In genomic region chr9:14314929-14315753, GRCh38 we compare ENCODE assay signal across 8 cellular contexts. TPM values are rescaled to one million over a fixed set of nuclear protein-coding genes. Genes with fewer than 3 reads are reported as not detected.
A peak's percentile ranks its signal among the peaks of the same experiment; 100 is the strongest.
DNase-seq lines count a peak whose midpoint lies in the region; ATAC-seq and TF ChIP-seq lines count a peak whose summit lies in the region.

No MANE protein-coding gene starts in this region.

- H3K9ac ChIP-seq in skeletal muscle tissue (ENCODE audit: low read depth in 1 of 3, low read length in 3 of 3): peak overlapping the region; percentile 93 to 95 (median 93)

- H3K4me1 ChIP-seq in Peyer's patch (peaks cover 0 to 8% (median 3%) of the 10 kb centered on the region in 4 donors), skeletal muscle tissue (ENCODE audit: control insufficient read depth in 3 of 3, insufficient read depth in 3 of 3, low read length in 3 of 3) (peaks cover 14 to 41% (median 19%) of the 10 kb centered on the region in 3 donors)

- H3K9me3 ChIP-seq in Peyer's patch (no peaks in the 10 kb centered on the region), skeletal muscle tissue (ENCODE audit: control insufficient read depth in 3 of 3, low read length in 3 of 3) (no peaks in the 10 kb centered on the region)

- TF ChIP-seq CTCF in HL-60 (IDR thresholded peaks at IDR 0.05; ENCODE audit: insufficient read depth, low read length) (no peak), Peyer's patch (IDR thresholded peaks at IDR 0.05) (peak in 2 of 6 experiments; percentile 3 to 21)

- H3K27ac ChIP-seq in HL-60 (replicated peaks) (no peak overlapping the region), Peyer's patch (peak overlapping the region; percentile 70 to 98 (median 90)), skeletal muscle tissue (ENCODE audit: low read depth, low read length) (peak overlapping the region; percentile 95)

- H3K27me3 ChIP-seq in HL-60 (ENCODE audit: insufficient read depth, poor library complexity, severe bottlenecking): no peaks in the 10 kb centered on the region
- H3K27me3 ChIP-seq in Peyer's patch: no peaks in the 10 kb centered on the region
- H3K27me3 ChIP-seq in skeletal muscle tissue (ENCODE audit: control insufficient read depth in 3 of 3, insufficient read depth in 3 of 3, low read length in 3 of 3): no peaks in the 10 kb centered on the region

- peak; percentile 64 for DNase-seq in AG08396 (ENCODE audit: low spot score)
- DNase-seq in HL-60 (ENCODE audit: low read depth in 1 of 2, low spot score in 1 of 2): no peak
- peak; percentile 34 to 94 (median 90) for DNase-seq in Peyer's patch
- peak; percentile 57 for DNase-seq in cerebellar cortex (ENCODE audit: low spot score)
- DNase-seq in islet precursor cell: peak; percentile 77

- H3K36me3 ChIP-seq in Peyer's patch (no peaks in the 10 kb centered on the region), skeletal muscle tissue (ENCODE audit: control insufficient read depth in 3 of 3, insufficient read depth in 3 of 3, low read length in 3 of 3) (no peaks in the 10 kb centered on the region)

- ATAC-seq in GM18511 (IDR thresholded peaks at IDR 0.05; ENCODE audit: unreplicated experiment) (peak; percentile 35), GM21529 (IDR thresholded peaks at IDR 0.05; ENCODE audit: unreplicated experiment) (no peak)

- TF ChIP-seq POLR2A in Peyer's patch (IDR thresholded peaks at IDR 0.05): peak; percentile 32 to 52

- H3K4me3 ChIP-seq in HL-60 (replicated peaks; ENCODE audit: insufficient read depth, low read length) (peak overlapping the region; percentile 16), Peyer's patch (peak overlapping the region; percentile 43 to 90 (median 70)), skeletal muscle tissue (ENCODE audit: low read length in 3 of 3) (peak overlapping the region; percentile 79 to 90 (median 84))

RNA-seq across cellular contexts. Expression of gene NFIB, which starts 1.2 kb away (rescaled TPM):
- total RNA-seq in Peyer's patch: 100 to 1,000 TPM in 3 of 4 donors, 10 to 100 TPM in 1; 89.7 to 229 (median 159) TPM
- 95.0 TPM for total RNA-seq in skeletal muscle tissue

Comparison
In these comparisons a context has a peak if more than half of its experiments do, and no peak if none do; other contexts are left out.
1. DNase-seq: peak in AG08396 (single experiment), Peyer's patch (3 of 3), cerebellar cortex (single experiment) and islet precursor cell (single experiment); none in HL-60 (0 of 2).
2. H3K4me3 ChIP-seq: peak in every context shown above with its lines; median percentile 84 in skeletal muscle tissue; 70 in Peyer's patch; 16 in HL-60.